In the genomic region with DNA sequence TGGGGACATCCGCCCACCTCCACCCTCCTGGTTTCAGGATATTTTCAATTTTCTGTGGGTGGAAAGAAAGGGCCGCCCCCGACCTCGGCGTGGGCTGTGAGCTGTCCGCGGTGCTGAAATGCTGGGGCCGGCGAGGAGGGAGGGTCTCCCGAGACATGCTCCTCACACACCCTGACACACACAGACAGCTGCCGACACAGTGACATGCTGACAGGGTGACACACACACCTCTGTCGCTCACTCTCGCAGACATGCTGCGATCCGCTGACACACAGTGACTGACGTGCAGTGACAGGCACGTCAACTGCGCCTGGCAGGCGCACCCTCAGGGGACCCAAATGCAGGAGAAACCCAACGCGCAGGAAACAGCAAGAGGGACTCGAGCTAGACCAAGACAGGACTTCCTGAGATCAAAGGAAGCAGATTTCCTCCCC, we compare ENCODE assay signal across 1 cellular context.
TF ChIP-seq lines count a peak whose summit lies in the region.

No MANE protein-coding gene starts in this region.

TF ChIP-seq in K562, 482 proteins besides CTCF, POLR2A, EP300 and RAD21 (continued from another document and continues in another):
- TF ChIP-seq, protein P1, sequence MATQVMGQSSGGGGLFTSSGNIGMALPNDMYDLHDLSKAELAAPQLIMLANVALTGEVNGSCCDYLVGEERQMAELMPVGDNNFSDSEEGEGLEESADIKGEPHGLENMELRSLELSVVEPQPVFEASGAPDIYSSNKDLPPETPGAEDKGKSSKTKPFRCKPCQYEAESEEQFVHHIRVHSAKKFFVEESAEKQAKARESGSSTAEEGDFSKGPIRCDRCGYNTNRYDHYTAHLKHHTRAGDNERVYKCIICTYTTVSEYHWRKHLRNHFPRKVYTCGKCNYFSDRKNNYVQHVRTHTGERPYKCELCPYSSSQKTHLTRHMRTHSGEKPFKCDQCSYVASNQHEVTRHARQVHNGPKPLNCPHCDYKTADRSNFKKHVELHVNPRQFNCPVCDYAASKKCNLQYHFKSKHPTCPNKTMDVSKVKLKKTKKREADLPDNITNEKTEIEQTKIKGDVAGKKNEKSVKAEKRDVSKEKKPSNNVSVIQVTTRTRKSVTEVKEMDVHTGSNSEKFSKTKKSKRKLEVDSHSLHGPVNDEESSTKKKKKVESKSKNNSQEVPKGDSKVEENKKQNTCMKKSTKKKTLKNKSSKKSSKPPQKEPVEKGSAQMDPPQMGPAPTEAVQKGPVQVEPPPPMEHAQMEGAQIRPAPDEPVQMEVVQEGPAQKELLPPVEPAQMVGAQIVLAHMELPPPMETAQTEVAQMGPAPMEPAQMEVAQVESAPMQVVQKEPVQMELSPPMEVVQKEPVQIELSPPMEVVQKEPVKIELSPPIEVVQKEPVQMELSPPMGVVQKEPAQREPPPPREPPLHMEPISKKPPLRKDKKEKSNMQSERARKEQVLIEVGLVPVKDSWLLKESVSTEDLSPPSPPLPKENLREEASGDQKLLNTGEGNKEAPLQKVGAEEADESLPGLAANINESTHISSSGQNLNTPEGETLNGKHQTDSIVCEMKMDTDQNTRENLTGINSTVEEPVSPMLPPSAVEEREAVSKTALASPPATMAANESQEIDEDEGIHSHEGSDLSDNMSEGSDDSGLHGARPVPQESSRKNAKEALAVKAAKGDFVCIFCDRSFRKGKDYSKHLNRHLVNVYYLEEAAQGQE (CRISPR knock-in tag; IDR thresholded peaks at IDR 0.05; ENCODE audit: low read depth): peak; percentile 98
- TF ChIP-seq, protein P2, sequence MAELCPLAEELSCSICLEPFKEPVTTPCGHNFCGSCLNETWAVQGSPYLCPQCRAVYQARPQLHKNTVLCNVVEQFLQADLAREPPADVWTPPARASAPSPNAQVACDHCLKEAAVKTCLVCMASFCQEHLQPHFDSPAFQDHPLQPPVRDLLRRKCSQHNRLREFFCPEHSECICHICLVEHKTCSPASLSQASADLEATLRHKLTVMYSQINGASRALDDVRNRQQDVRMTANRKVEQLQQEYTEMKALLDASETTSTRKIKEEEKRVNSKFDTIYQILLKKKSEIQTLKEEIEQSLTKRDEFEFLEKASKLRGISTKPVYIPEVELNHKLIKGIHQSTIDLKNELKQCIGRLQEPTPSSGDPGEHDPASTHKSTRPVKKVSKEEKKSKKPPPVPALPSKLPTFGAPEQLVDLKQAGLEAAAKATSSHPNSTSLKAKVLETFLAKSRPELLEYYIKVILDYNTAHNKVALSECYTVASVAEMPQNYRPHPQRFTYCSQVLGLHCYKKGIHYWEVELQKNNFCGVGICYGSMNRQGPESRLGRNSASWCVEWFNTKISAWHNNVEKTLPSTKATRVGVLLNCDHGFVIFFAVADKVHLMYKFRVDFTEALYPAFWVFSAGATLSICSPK (IDR thresholded peaks at IDR 0.05; ENCODE audit: borderline replicate concordance): no peak
- no peak for TF ChIP-seq MTA2 (IDR thresholded peaks at IDR 0.05; ENCODE audit: low read depth)
- TF ChIP-seq JUN (IDR thresholded peaks at IDR 0.05; ENCODE audit: borderline replicate concordance, low read depth, low read length): no peak
- TF ChIP-seq JUN (CRISPR knock-in tag; IDR thresholded peaks at IDR 0.05; ENCODE audit: borderline replicate concordance): no peak; the same call in 1 of the 2 replicates
- TF ChIP-seq NBN (IDR thresholded peaks at IDR 0.05; ENCODE audit: low read depth): no peak
- peak; percentile 59; the same call in 1 of the 2 replicates for TF ChIP-seq DMBX1 (CRISPR knock-in tag; IDR thresholded peaks at IDR 0.05; ENCODE audit: borderline replicate concordance)
- no peak for TF ChIP-seq U2AF2 (optimal IDR thresholded peaks at IDR 0.05; ENCODE audit: low read depth, low read length)
- TF ChIP-seq CREB1 (IDR thresholded peaks at IDR 0.05): no peak
- TF ChIP-seq CREB1 (CRISPR knock-in tag; IDR thresholded peaks at IDR 0.05): no peak
- TF ChIP-seq, protein P3, sequence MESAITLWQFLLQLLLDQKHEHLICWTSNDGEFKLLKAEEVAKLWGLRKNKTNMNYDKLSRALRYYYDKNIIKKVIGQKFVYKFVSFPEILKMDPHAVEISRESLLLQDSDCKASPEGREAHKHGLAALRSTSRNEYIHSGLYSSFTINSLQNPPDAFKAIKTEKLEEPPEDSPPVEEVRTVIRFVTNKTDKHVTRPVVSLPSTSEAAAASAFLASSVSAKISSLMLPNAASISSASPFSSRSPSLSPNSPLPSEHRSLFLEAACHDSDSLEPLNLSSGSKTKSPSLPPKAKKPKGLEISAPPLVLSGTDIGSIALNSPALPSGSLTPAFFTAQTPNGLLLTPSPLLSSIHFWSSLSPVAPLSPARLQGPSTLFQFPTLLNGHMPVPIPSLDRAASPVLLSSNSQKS (CRISPR knock-in tag; IDR thresholded peaks at IDR 0.05): no peak
- TF ChIP-seq GABPB1 (CRISPR knock-in tag; IDR thresholded peaks at IDR 0.05): peak; percentile 46; the same call in 1 of the 2 replicates
- TF ChIP-seq THRAP3 (IDR thresholded peaks at IDR 0.05; ENCODE audit: borderline replicate concordance): no peak
- TF ChIP-seq, protein P4, sequence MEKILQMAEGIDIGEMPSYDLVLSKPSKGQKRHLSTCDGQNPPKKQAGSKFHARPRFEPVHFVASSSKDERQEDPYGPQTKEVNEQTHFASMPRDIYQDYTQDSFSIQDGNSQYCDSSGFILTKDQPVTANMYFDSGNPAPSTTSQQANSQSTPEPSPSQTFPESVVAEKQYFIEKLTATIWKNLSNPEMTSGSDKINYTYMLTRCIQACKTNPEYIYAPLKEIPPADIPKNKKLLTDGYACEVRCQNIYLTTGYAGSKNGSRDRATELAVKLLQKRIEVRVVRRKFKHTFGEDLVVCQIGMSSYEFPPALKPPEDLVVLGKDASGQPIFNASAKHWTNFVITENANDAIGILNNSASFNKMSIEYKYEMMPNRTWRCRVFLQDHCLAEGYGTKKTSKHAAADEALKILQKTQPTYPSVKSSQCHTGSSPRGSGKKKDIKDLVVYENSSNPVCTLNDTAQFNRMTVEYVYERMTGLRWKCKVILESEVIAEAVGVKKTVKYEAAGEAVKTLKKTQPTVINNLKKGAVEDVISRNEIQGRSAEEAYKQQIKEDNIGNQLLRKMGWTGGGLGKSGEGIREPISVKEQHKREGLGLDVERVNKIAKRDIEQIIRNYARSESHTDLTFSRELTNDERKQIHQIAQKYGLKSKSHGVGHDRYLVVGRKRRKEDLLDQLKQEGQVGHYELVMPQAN (IDR thresholded peaks at IDR 0.05; ENCODE audit: borderline replicate concordance): 0 out of 2 replicates have a peak, but pooled peaks have one; percentile 40
- TF ChIP-seq PRPF4 (IDR thresholded peaks at IDR 0.05; ENCODE audit: insufficient read depth, low read depth, low read length, poor library complexity, severe bottlenecking): no peak
- TF ChIP-seq CHD4 (IDR thresholded peaks at IDR 0.05; ENCODE audit: insufficient read depth, insufficient replicate concordance, low read depth, low read length, poor library complexity, severe bottlenecking): no peak
- no peak for TF ChIP-seq HDAC6 (IDR thresholded peaks at IDR 0.05; ENCODE audit: low read depth, low read length)
- TF ChIP-seq E2F3 (CRISPR knock-in tag; IDR thresholded peaks at IDR 0.05): no peak
- TF ChIP-seq DIDO1 (tag; IDR thresholded peaks at IDR 0.05; ENCODE audit: low read depth): no peak
- no peak for TF ChIP-seq SREBF1 (IDR thresholded peaks at IDR 0.05; ENCODE audit: borderline replicate concordance, low read depth, low read length)
- no peak for TF ChIP-seq ZNF174 (CRISPR knock-in tag; IDR thresholded peaks at IDR 0.05)
- no peak for TF ChIP-seq SNRNP70 (optimal IDR thresholded peaks at IDR 0.05; ENCODE audit: low read depth, low read length)
- TF ChIP-seq ZBTB7A (IDR thresholded peaks at IDR 0.05; ENCODE audit: borderline replicate concordance, control insufficient read depth, low read depth, low read length): peak; percentile 92
- TF ChIP-seq ZNF224 (CRISPR knock-in tag; IDR thresholded peaks at IDR 0.05): no peak
- TF ChIP-seq, protein P5, sequence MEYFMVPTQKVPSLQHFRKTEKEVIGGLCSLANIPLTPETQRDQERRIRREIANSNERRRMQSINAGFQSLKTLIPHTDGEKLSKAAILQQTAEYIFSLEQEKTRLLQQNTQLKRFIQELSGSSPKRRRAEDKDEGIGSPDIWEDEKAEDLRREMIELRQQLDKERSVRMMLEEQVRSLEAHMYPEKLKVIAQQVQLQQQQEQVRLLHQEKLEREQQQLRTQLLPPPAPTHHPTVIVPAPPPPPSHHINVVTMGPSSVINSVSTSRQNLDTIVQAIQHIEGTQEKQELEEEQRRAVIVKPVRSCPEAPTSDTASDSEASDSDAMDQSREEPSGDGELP (CRISPR knock-in tag; IDR thresholded peaks at IDR 0.05; ENCODE audit: borderline replicate concordance): peak; percentile 67; the same call in 1 of the 2 replicates
- peak; percentile 64 for TF ChIP-seq SAP30 (IDR thresholded peaks at IDR 0.05; ENCODE audit: borderline replicate concordance, insufficient read depth, low read depth, low read length, poor library complexity, severe bottlenecking)
- TF ChIP-seq ADNP (tag; IDR thresholded peaks at IDR 0.05): no peak
- TF ChIP-seq CXXC5 (CRISPR knock-in tag; IDR thresholded peaks at IDR 0.05): peak; percentile 56
- TF ChIP-seq BRCA1 (IDR thresholded peaks at IDR 0.05): no peak
- 0 out of 2 replicates have a peak, but pooled peaks have one; percentile 38 for TF ChIP-seq BRCA1 (CRISPR knock-in tag; IDR thresholded peaks at IDR 0.05)
- TF ChIP-seq DNMT1 (IDR thresholded peaks at IDR 0.05): no peak
- no peak for TF ChIP-seq KDM2B (CRISPR knock-in tag; IDR thresholded peaks at IDR 0.05)
- TF ChIP-seq U2AF1 (optimal IDR thresholded peaks at IDR 0.05; ENCODE audit: low read depth, low read length): no peak
- TF ChIP-seq, protein P6, sequence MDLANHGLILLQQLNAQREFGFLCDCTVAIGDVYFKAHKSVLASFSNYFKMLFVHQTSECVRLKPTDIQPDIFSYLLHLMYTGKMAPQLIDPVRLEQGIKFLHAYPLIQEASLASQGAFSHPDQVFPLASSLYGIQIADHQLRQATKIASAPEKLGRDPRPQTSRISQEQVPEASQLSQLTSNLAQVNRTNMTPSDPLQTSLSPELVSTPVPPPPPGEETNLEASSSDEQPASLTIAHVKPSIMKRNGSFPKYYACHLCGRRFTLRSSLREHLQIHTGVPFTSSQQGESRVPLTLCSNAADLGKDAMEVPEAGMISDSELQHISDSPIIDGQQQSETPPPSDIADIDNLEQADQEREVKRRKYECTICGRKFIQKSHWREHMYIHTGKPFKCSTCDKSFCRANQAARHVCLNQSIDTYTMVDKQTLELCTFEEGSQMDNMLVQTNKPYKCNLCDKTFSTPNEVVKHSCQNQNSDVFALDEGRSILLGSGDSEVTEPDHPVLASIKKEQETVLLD (IDR thresholded peaks at IDR 0.05): no peak
- TF ChIP-seq ZNF584 (CRISPR knock-in tag; IDR thresholded peaks at IDR 0.05; ENCODE audit: low read depth): peak; percentile 48; the same call in 1 of the 2 replicates
- TF ChIP-seq, protein P7, sequence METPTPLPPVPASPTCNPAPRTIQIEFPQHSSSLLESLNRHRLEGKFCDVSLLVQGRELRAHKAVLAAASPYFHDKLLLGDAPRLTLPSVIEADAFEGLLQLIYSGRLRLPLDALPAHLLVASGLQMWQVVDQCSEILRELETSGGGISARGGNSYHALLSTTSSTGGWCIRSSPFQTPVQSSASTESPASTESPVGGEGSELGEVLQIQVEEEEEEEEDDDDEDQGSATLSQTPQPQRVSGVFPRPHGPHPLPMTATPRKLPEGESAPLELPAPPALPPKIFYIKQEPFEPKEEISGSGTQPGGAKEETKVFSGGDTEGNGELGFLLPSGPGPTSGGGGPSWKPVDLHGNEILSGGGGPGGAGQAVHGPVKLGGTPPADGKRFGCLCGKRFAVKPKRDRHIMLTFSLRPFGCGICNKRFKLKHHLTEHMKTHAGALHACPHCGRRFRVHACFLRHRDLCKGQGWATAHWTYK (CRISPR knock-in tag; IDR thresholded peaks at IDR 0.05): no peak
- no peak for TF ChIP-seq PHF20 (IDR thresholded peaks at IDR 0.05; ENCODE audit: partially characterized antibody)
- TF ChIP-seq SMAD3 (CRISPR knock-in tag; conservative IDR thresholded peaks at IDR 0.05): no peak
- no peak for TF ChIP-seq TFAM (CRISPR knock-in tag; conservative IDR thresholded peaks at IDR 0.05)
- TF ChIP-seq EHMT2 (IDR thresholded peaks at IDR 0.05): peak; percentile 98
- TF ChIP-seq, protein P8, sequence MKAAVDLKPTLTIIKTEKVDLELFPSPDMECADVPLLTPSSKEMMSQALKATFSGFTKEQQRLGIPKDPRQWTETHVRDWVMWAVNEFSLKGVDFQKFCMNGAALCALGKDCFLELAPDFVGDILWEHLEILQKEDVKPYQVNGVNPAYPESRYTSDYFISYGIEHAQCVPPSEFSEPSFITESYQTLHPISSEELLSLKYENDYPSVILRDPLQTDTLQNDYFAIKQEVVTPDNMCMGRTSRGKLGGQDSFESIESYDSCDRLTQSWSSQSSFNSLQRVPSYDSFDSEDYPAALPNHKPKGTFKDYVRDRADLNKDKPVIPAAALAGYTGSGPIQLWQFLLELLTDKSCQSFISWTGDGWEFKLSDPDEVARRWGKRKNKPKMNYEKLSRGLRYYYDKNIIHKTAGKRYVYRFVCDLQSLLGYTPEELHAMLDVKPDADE (conservative IDR thresholded peaks at IDR 0.05; ENCODE audit: control insufficient read depth, low read depth, low read length): 0 out of 2 replicates have a peak, but pooled peaks have one; percentile 16
- TF ChIP-seq, protein P9, sequence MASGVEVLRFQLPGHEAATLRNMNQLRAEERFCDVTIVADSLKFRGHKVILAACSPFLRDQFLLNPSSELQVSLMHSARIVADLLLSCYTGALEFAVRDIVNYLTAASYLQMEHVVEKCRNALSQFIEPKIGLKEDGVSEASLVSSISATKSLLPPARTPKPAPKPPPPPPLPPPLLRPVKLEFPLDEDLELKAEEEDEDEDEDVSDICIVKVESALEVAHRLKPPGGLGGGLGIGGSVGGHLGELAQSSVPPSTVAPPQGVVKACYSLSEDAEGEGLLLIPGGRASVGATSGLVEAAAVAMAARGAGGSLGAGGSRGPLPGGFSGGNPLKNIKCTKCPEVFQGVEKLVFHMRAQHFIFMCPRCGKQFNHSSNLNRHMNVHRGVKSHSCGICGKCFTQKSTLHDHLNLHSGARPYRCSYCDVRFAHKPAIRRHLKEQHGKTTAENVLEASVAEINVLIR (CRISPR knock-in tag; IDR thresholded peaks at IDR 0.05): no peak
- TF ChIP-seq, protein P10, sequence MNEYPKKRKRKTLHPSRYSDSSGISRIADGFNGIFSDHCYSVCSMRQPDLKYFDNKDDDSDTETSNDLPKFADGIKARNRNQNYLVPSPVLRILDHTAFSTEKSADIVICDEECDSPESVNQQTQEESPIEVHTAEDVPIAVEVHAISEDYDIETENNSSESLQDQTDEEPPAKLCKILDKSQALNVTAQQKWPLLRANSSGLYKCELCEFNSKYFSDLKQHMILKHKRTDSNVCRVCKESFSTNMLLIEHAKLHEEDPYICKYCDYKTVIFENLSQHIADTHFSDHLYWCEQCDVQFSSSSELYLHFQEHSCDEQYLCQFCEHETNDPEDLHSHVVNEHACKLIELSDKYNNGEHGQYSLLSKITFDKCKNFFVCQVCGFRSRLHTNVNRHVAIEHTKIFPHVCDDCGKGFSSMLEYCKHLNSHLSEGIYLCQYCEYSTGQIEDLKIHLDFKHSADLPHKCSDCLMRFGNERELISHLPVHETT (CRISPR knock-in tag; conservative IDR thresholded peaks at IDR 0.05 in 1 of 2, IDR thresholded peaks at IDR 0.05 in 1 of 2): no peak
